15 cellular contexts compared by ENCODE assay signal in genomic region chr18:48326901-48327675, GRCh38.
A peak's percentile ranks its signal among the peaks of the same experiment; 100 is the strongest.
DNase-seq lines count a peak whose midpoint lies in the region; ATAC-seq and TF ChIP-seq lines count a peak whose summit lies in the region.
"Had no signal": no experiment of that assay in that cellular context is flagged by ENCODE, and none has a peak within 500 bp of the region (broad histone marks: within the 10 kb centered on the region; RNA-seq: fewer than 3 reads in every experiment).

No MANE protein-coding gene starts in this region.

- H3K4me3 Mint-ChIP-seq in stimulated activated naive B cell treated with anti-CD40 and anti-IgM and Interleukin-4, amounts not matched to agents 10 μg/mL and 1 μg/mL and 100 μg/mL, for 72 hours, result no peak overlapping the region
- H3K4me3 Mint-ChIP-seq: activated B cell treated with CpG ODN at 0.5 μM for 24 hours had no signal

- H3K4me1 ChIP-seq in HCT116 (ENCODE audit: control insufficient read depth in 1 of 2, insufficient read depth in 2 of 2, low read length in 2 of 2) (peaks cover 8 to 43% of the 10 kb centered on the region in 2 experiments), SK-N-SH (ENCODE audit: control insufficient read depth in 1 of 2, insufficient read depth in 2 of 2, low read depth in 1 of 2, low read length in 1 of 2) (peaks cover 21 to 33% of the 10 kb centered on the region in 2 experiments)
- H3K4me1 ChIP-seq: upper lobe of left lung had no signal

- TF ChIP-seq EP300 in SK-N-SH (IDR thresholded peaks at IDR 0.05; ENCODE audit: borderline replicate concordance in 1 of 2, low read depth in 1 of 2, low read length in 1 of 2), result no peak

- peak overlapping the region; percentile 56 for H3K27ac Mint-ChIP-seq in stimulated activated naive B cell treated with anti-CD40 and anti-IgM and Interleukin-4, amounts not matched to agents 10 μg/mL and 1 μg/mL and 100 μg/mL, for 72 hours
- H3K27ac Mint-ChIP-seq: activated B cell treated with CpG ODN at 0.5 μM for 24 hours had no signal

- H3K9me3 Mint-ChIP-seq in stimulated activated naive B cell treated with anti-CD40 and anti-IgM and Interleukin-4, amounts not matched to agents 10 μg/mL and 1 μg/mL and 100 μg/mL, for 72 hours, result no peaks in the 10 kb centered on the region
- H3K9me3 Mint-ChIP-seq: activated B cell treated with CpG ODN at 0.5 μM for 24 hours had no signal

- H3K9ac ChIP-seq in HCT116 (ENCODE audit: low read length) (no peak overlapping the region), SK-N-SH (no peak overlapping the region; the same call in 1 of the 2 replicates)

- H3K36me3 ChIP-seq in HCT116 (ENCODE audit: control insufficient read depth in 1 of 2, insufficient read depth in 2 of 2, low read length in 2 of 2) (no peaks in the 10 kb centered on the region), SK-N-SH (replicated peaks in 1 of 2; ENCODE audit: control insufficient read depth in 1 of 2, insufficient read depth in 2 of 2, low read length in 1 of 2) (no peaks in the 10 kb centered on the region)
- H3K36me3 ChIP-seq: upper lobe of left lung had no signal

- POLR2A ChIA-PET in HCT116 (lab: Charles Lee), result no interaction called here
- POLR2A ChIA-PET in SK-N-SH (lab: Yijun Ruan, JAX), result no interaction called here

- ATAC-seq in HCT116 (peak; percentile 56), GM18868 (IDR thresholded peaks at IDR 0.05; ENCODE audit: unreplicated experiment) (no peak)
- no peak for ATAC-seq in stimulated activated naive B cell treated with anti-CD40 and anti-IgM and Interleukin-4, amounts not matched to agents 10 μg/mL and 1 μg/mL and 100 μg/mL, for 72 hours (replicated peaks)

- H2AFZ ChIP-seq in HCT116 (ENCODE audit: low read depth, low read length, poor library complexity, severe bottlenecking) (no peak overlapping the region), SK-N-SH (ENCODE audit: low read depth) (peak overlapping the region; percentile 14; the same call in 1 of the 2 replicates)

- no peak for TF ChIP-seq POLR2A in HCT116 (IDR thresholded peaks at IDR 0.05; ENCODE audit: borderline replicate concordance, extremely low read depth, insufficient read depth, insufficient read length)

- H3F3A ChIP-seq in SK-N-SH (replicated peaks; ENCODE audit: insufficient read depth), result peaks cover 11% of the 10 kb centered on the region

- no peaks in the 10 kb centered on the region for H3K4me1 Mint-ChIP-seq in stimulated activated naive B cell treated with anti-CD40 and anti-IgM and Interleukin-4, amounts not matched to agents 10 μg/mL and 1 μg/mL and 100 μg/mL, for 72 hours
- H3K4me1 Mint-ChIP-seq: activated B cell treated with CpG ODN at 0.5 μM for 24 hours had no signal

- H3K4me2 ChIP-seq in HCT116 (ENCODE audit: low read length) (peak overlapping the region; percentile 16), SK-N-SH (no peak overlapping the region)

- peaks cover 0 to 5% of the 10 kb centered on the region in 2 donors for H3K27me3 Mint-ChIP-seq in stimulated activated naive B cell treated with anti-CD40 and anti-IgM and Interleukin-4, amounts not matched to agents 10 μg/mL and 1 μg/mL and 100 μg/mL, for 72 hours

- no peak overlapping the region for H3K4me3 ChIP-seq in HCT116 (replicated peaks in 1 of 2; ENCODE audit: low read depth in 1 of 2, low read length in 2 of 2)
- no peak overlapping the region for H3K4me3 ChIP-seq in SK-N-SH (ENCODE audit: low read depth in 2 of 2, low read length in 1 of 2)
- no peak overlapping the region for H3K4me3 ChIP-seq in fibroblast of villous mesenchyme (ENCODE audit: low read depth, low read length)
- H3K4me3 ChIP-seq: upper lobe of left lung had no signal

- H4K20me1 ChIP-seq in HCT116 (ENCODE audit: insufficient read depth) (no peaks in the 10 kb centered on the region), SK-N-SH (ENCODE audit: insufficient read depth) (no peaks in the 10 kb centered on the region)

- TF ChIP-seq RAD21 in HCT116 (IDR thresholded peaks at IDR 0.05; ENCODE audit: low read depth) (no peak), SK-N-SH (IDR thresholded peaks at IDR 0.05; ENCODE audit: low read length) (no peak)

- CTCF ChIA-PET in HCT116 (lab: Charles Lee) (no interaction called here), SK-N-SH (lab: Yijun Ruan, JAX) (interaction anchor here (0.6 kb wide), 1 partner anchor 254 kb away, joined by 3 read pairs; no protein-coding TSS in a partner anchor)

- H3K27ac ChIP-seq in HCT116 (ENCODE audit: low read depth, low read length) (no peak overlapping the region), SK-N-SH (ENCODE audit: low read depth in 2 of 2, low read length in 1 of 2) (peak overlapping the region in 1 of 2 experiments; percentile 41; a peak in 3 of 4 replicates)
- H3K27ac ChIP-seq: upper lobe of left lung had no signal

- TF ChIP-seq CTCF in HCT116 (IDR thresholded peaks at IDR 0.05 in 2 of 3, conservative IDR thresholded peaks at IDR 0.05 in 1 of 3; ENCODE audit: borderline replicate concordance in 1 of 3, insufficient read depth in 1 of 3, low read depth in 2 of 3, low read length in 2 of 3) (no peak), SK-N-SH (IDR thresholded peaks at IDR 0.05) (no peak), fibroblast of villous mesenchyme (IDR thresholded peaks at IDR 0.05; ENCODE audit: insufficient read depth, low read depth, low read length) (no peak)

- RAD21 ChIA-PET in HCT116 (lab: Charles Lee; ENCODE audit: low non-redundant PET in 1 of 2, low total read pairs in 2 of 2, uncharacterized antibody in 2 of 2, unreplicated experiment in 2 of 2), result interaction anchor here in 1 of 2 experiments (0.7 kb wide), 1 partner anchor 9 kb away, joined by 3 read pairs; no protein-coding TSS in a partner anchor

- intact Hi-C loops in HCT116 (cut with micrococcal nuclease), result no loop called here

- no TSS peak for BruUV-seq in HCT116 (replicated peaks; lab: Mats Ljungman, UMichigan)

- no peaks in the 10 kb centered on the region for H3K36me3 Mint-ChIP-seq in stimulated activated naive B cell treated with anti-CD40 and anti-IgM and Interleukin-4, amounts not matched to agents 10 μg/mL and 1 μg/mL and 100 μg/mL, for 72 hours

- H3K79me2 ChIP-seq in HCT116 (ENCODE audit: insufficient read depth, low read length) (no peaks in the 10 kb centered on the region), SK-N-SH (ENCODE audit: insufficient read depth) (no peaks in the 10 kb centered on the region)

- WGBS in SK-N-SH (ENCODE audit: low lambda C conversion rate), result 56% methylated on average over 11 of the region's 11 CpGs

- H3K9me2 ChIP-seq in HCT116 (ENCODE audit: insufficient read depth) (no peaks in the 10 kb centered on the region), SK-N-SH (no peaks in the 10 kb centered on the region)

- H3K27me3 ChIP-seq in HCT116 (ENCODE audit: insufficient read depth, low read length), result no peaks in the 10 kb centered on the region
- H3K27me3 ChIP-seq in SK-N-SH (ENCODE audit: insufficient read depth), result no peaks in the 10 kb centered on the region
- H3K27me3 ChIP-seq: upper lobe of left lung had no signal

- DNase-seq in HCT116 (ENCODE audit: low read depth, low spot score), result no peak
- DNase-seq in SK-N-SH, result no peak
- DNase-seq in fibroblast of villous mesenchyme (ENCODE audit: low read depth), result peak; percentile 52
- no peak for DNase-seq in stimulated activated naive B cell treated with anti-CD40 and anti-IgM and Interleukin-4, amounts not matched to agents 10 μg/mL and 1 μg/mL and 100 μg/mL, for 72 hours
- DNase-seq in activated effector memory CD4-positive, alpha-beta T cell treated with anti-CD3 and anti-CD28 coated beads, Interleukin-2, amount 50 U/mL, for 16 hours, result no peak
- no peak for DNase-seq in hippocampal formation (lab: John Stamatoyannopoulos, UW)
- no peak for DNase-seq in putamen (ENCODE audit: low spot score)
- DNase-seq: activated B cell treated with CpG ODN at 0.5 μM for 24 hours; activated T-cell treated with anti-CD3 and anti-CD28 coated beads, Interleukin-2, amount 50 U/mL, for 48 hours; caudate nucleus; mesendoderm; NCI-H187 treated with DMSO at 0.1 percent for 48 hours; RPMI8226; upper lobe of left lung had no signal

- H3K9me3 ChIP-seq in HCT116 (ENCODE audit: control insufficient read depth in 1 of 2, insufficient read depth in 1 of 2, low read depth in 1 of 2, low read length in 2 of 2), result no peaks in the 10 kb centered on the region
- no peaks in the 10 kb centered on the region for H3K9me3 ChIP-seq in SK-N-SH
- H3K9me3 ChIP-seq: upper lobe of left lung had no signal

TF ChIP-seq in HCT116, 20 proteins besides CTCF, POLR2A, EP300 and RAD21 (continues in another document):
- TF ChIP-seq POLR2AphosphoS5 (IDR thresholded peaks at IDR 0.05; ENCODE audit: low read depth, low read length) (no peak), SRF (IDR thresholded peaks at IDR 0.05; ENCODE audit: low read depth) (no peak), ATF3 (IDR thresholded peaks at IDR 0.05) (no peak), FOSL1 (IDR thresholded peaks at IDR 0.05; ENCODE audit: low read depth) (no peak), ZFX (IDR thresholded peaks at IDR 0.05) (no peak), CBX3 (IDR thresholded peaks at IDR 0.05; ENCODE audit: low read depth) (no peak), TCF7L2 (IDR thresholded peaks at IDR 0.05; ENCODE audit: borderline replicate concordance, extremely low read depth, insufficient read depth, insufficient read length) (no peak), SIN3A (IDR thresholded peaks at IDR 0.05; ENCODE audit: low read depth) (no peak)

TF ChIP-seq in SK-N-SH, 30 proteins besides CTCF, POLR2A, EP300 and RAD21:
- TF ChIP-seq MXI1 (IDR thresholded peaks at IDR 0.05; ENCODE audit: low read depth, low read length) (no peak), MEF2A (IDR thresholded peaks at IDR 0.05; ENCODE audit: borderline replicate concordance, low read depth) (no peak), FOSL2 (IDR thresholded peaks at IDR 0.05; ENCODE audit: borderline replicate concordance, low read depth) (peak; percentile 67), TCF12 (IDR thresholded peaks at IDR 0.05) (0 out of 2 replicates have a peak, but pooled peaks have one; percentile 10), JUND (IDR thresholded peaks at IDR 0.05) (peak; percentile 50), GABPA (IDR thresholded peaks at IDR 0.05; ENCODE audit: low read depth) (no peak), SIN3A (IDR thresholded peaks at IDR 0.05; ENCODE audit: borderline replicate concordance, low read depth, low read length) (no peak)
- TF ChIP-seq, protein P1, sequence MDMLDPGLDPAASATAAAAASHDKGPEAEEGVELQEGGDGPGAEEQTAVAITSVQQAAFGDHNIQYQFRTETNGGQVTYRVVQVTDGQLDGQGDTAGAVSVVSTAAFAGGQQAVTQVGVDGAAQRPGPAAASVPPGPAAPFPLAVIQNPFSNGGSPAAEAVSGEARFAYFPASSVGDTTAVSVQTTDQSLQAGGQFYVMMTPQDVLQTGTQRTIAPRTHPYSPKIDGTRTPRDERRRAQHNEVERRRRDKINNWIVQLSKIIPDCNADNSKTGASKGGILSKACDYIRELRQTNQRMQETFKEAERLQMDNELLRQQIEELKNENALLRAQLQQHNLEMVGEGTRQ (IDR thresholded peaks at IDR 0.05; ENCODE audit: borderline replicate concordance, low read depth, low read length), result no peak
TF ChIP-seq in SK-N-SH: peak in this region for 3.

Comparison
In these comparisons a context has a peak if more than half of its experiments do, and no peak if none do; other contexts are left out.
1. Of the 11 proteins assayed by ChIP-seq in both SK-N-SH and HCT116: peak only in SK-N-SH: JUND; only in HCT116: none; in both: none; in neither: 10.